10 cellular contexts compared by ENCODE assay signal in genomic region chr11:91163619-91164451, GRCh38.
DNase-seq lines count a peak whose midpoint lies in the region; ATAC-seq and TF ChIP-seq lines count a peak whose summit lies in the region.
"Had no signal": no experiment of that assay in that cellular context is flagged by ENCODE, and none has a peak within 500 bp of the region (broad histone marks: within the 10 kb centered on the region; RNA-seq: fewer than 3 reads in every experiment).

No MANE protein-coding gene starts in this region.

- H3K4me3 ChIP-seq in RWPE2 (ENCODE audit: severe bottlenecking), result no peak overlapping the region
- H3K4me3 ChIP-seq in foreskin fibroblast (ENCODE audit: low read depth in 1 of 2, low read length in 2 of 2), result no peak overlapping the region
- H3K4me3 ChIP-seq in rectal smooth muscle tissue (ENCODE audit: low read length), result no peak overlapping the region
- no peak overlapping the region for H3K4me3 ChIP-seq in testis
- no peak overlapping the region for H3K4me3 ChIP-seq in WERI-Rb-1 (ENCODE audit: low read depth, low read length)
- H3K4me3 ChIP-seq: tibial nerve had no signal

- no peaks in the 10 kb centered on the region for H3K36me3 ChIP-seq in RWPE2 (ENCODE audit: low read depth)
- H3K36me3 ChIP-seq in rectal smooth muscle tissue (ENCODE audit: control insufficient read depth, insufficient read depth, low read length), result no peaks in the 10 kb centered on the region
- H3K36me3 ChIP-seq in testis (ENCODE audit: low read depth, missing control alignments), result no peaks in the 10 kb centered on the region
- no peaks in the 10 kb centered on the region for H3K36me3 ChIP-seq in WERI-Rb-1

- no peak for TF ChIP-seq POLR2A in testis (IDR thresholded peaks at IDR 0.05)

- ATAC-seq in RWPE2 (ENCODE audit: low read depth), result peak; percentile 74

- TF ChIP-seq CTCF in RWPE2 (IDR thresholded peaks at IDR 0.05; ENCODE audit: poor library complexity, severe bottlenecking) (no peak), foreskin fibroblast (IDR thresholded peaks at IDR 0.05; ENCODE audit: low read depth, low read length) (no peak), testis (IDR thresholded peaks at IDR 0.05) (no peak), WERI-Rb-1 (IDR thresholded peaks at IDR 0.05; ENCODE audit: low read depth, low read length) (no peak)

- H3K27me3 ChIP-seq in RWPE2 (ENCODE audit: insufficient read depth, poor library complexity, severe bottlenecking) (no peaks in the 10 kb centered on the region), rectal smooth muscle tissue (ENCODE audit: control insufficient read depth, insufficient read depth, low read length) (no peaks in the 10 kb centered on the region), testis (no peaks in the 10 kb centered on the region), WERI-Rb-1 (ENCODE audit: insufficient read depth, low read depth, severe bottlenecking) (no peaks in the 10 kb centered on the region)
- H3K27me3 ChIP-seq: tibial nerve had no signal

- peak overlapping the region; percentile 75 for H3K27ac ChIP-seq in RWPE2 (ENCODE audit: poor library complexity, severe bottlenecking)
- H3K27ac ChIP-seq in rectal smooth muscle tissue (ENCODE audit: low read depth, low read length), result peak overlapping the region; percentile 37
- no peak overlapping the region for H3K27ac ChIP-seq in testis
- H3K27ac ChIP-seq in WERI-Rb-1, result no peak overlapping the region

- H3K4me1 ChIP-seq in RWPE2 (ENCODE audit: insufficient read depth, poor library complexity, severe bottlenecking) (peaks cover 26% of the 10 kb centered on the region), rectal smooth muscle tissue (ENCODE audit: control insufficient read depth, insufficient read depth, low read length) (peaks cover 6% of the 10 kb centered on the region), testis (peaks cover 8% of the 10 kb centered on the region)

- H3K9ac ChIP-seq in rectal smooth muscle tissue (ENCODE audit: low read length), result no peak overlapping the region

- intact Hi-C loops in testis (cut with DNase I; ENCODE audit: low total_unique reads), result no loop called here

- 27 to 39% methylated on average over 2 of the region's 2 CpGs for WGBS in testis, 2 donors

- DNase-seq in HT1080 (ENCODE audit: low read depth) (peak; percentile 16), RWPE2 (ENCODE audit: low spot score) (no peak), foreskin fibroblast (peak; percentile 23 to 48), testis (no peak), NCI-H1694 (lab: John Stamatoyannopoulos, UW) (no peak), WERI-Rb-1 (no peak)
- DNase-seq in activated CD4-positive, alpha-beta T cell treated with anti-CD3 and anti-CD28 coated beads for 1 hour, result no peak
- DNase-seq: NCI-H526 had no signal

- H3K9me3 ChIP-seq in RWPE2 (ENCODE audit: severe bottlenecking), result no peaks in the 10 kb centered on the region
- H3K9me3 ChIP-seq in testis, result no peaks in the 10 kb centered on the region
- H3K9me3 ChIP-seq in WERI-Rb-1 (ENCODE audit: severe bottlenecking), result no peaks in the 10 kb centered on the region
- H3K9me3 ChIP-seq: tibial nerve had no signal

Comparison
In these comparisons a context has a peak if more than half of its experiments do, and no peak if none do; other contexts are left out.
1. DNase-seq: peak in HT1080 (single experiment) and foreskin fibroblast (2 of 2); none in RWPE2 (single experiment), testis (single experiment), activated CD4-positive, alpha-beta T cell treated with anti-CD3 and anti-CD28 coated beads for 1 hour (single experiment), NCI-H1694 (single experiment) and WERI-Rb-1 (single experiment).
2. H3K27ac ChIP-seq: peak in RWPE2 (single experiment) and rectal smooth muscle tissue (single experiment); none in testis (0 of 2) and WERI-Rb-1 (single experiment).